Comparison of ENCODE assay signal across 8 cellular contexts in genomic region chr2:143937563-143938346, GRCh38.
DNase-seq lines count a peak whose midpoint lies in the region; ATAC-seq and TF ChIP-seq lines count a peak whose summit lies in the region.

No MANE protein-coding gene starts in this region.

- H3K4me2 ChIP-seq in IMR-90 (ENCODE audit: low read depth, low read length): peak overlapping the region; percentile 93

- H3K9me3 Mint-ChIP-seq in brain: no peaks in the 10 kb centered on the region

- H4K5ac ChIP-seq in IMR-90 (ENCODE audit: low read depth, low read length): peak overlapping the region; percentile 94

- peak; percentile 7 for DNase-seq in stimulated activated CD4-positive, alpha-beta T cell treated with anti-CD3 and anti-CD28 coated beads, Interleukin-15, amount 100 ng/mL, for 24 hours
- DNase-seq in stimulated activated CD4-positive, alpha-beta T cell treated with anti-CD3 and anti-CD28 coated beads, Interleukin-4, amount 100 ng/mL, for 1 hour: no peak
- DNase-seq in IMR-90 (no peak), right lobe of liver (no peak), tibial nerve (ENCODE audit: low spot score in 2 of 2) (no peak), GM19240 (ENCODE audit: insufficient read length, low spot score) (no peak), RWPE1 (ENCODE audit: low spot score) (no peak)

- peak overlapping the region; percentile 51; the same call in 1 of the 2 replicates for H3K18ac ChIP-seq in IMR-90 (ENCODE audit: low read depth, low read length)

- no peak overlapping the region for H3K56ac ChIP-seq in IMR-90 (ENCODE audit: extremely low read depth, insufficient read depth, low read length)

- H3K27me3 ChIP-seq in IMR-90 (ENCODE audit: control insufficient read depth, insufficient read depth, low read length): no peaks in the 10 kb centered on the region
- no peaks in the 10 kb centered on the region for H3K27me3 ChIP-seq in right lobe of liver
- H3K27me3 ChIP-seq in tibial nerve: no peaks in the 10 kb centered on the region

- H2AK9ac ChIP-seq in IMR-90 (replicated peaks; ENCODE audit: low read depth, low read length, poor library complexity): no peak overlapping the region

- no peaks in the 10 kb centered on the region for H3K36me3 ChIP-seq in IMR-90 (ENCODE audit: control insufficient read depth, insufficient read depth, low read length)
- H3K36me3 ChIP-seq in right lobe of liver: no peaks in the 10 kb centered on the region
- peaks cover 0 to 7% (median 0%) of the 10 kb centered on the region in 3 donors for H3K36me3 ChIP-seq in tibial nerve

- H3K23ac ChIP-seq in IMR-90 (ENCODE audit: low read depth, low read length): peak overlapping the region; percentile 68

- H3K4ac ChIP-seq in IMR-90 (ENCODE audit: low read depth, low read length): peak overlapping the region; percentile 96

- no peaks in the 10 kb centered on the region for H4K20me1 ChIP-seq in IMR-90 (ENCODE audit: insufficient read depth, low read length)

- peak overlapping the region; percentile 22; the same call in 1 of the 3 replicates for H2BK15ac ChIP-seq in IMR-90 (ENCODE audit: low read depth, low read length)

- intact Hi-C loops in IMR-90 (cut with micrococcal nuclease): loop anchor here (5.0 to 10.0 kb wide), 5 partner anchors 135 to 575 kb away; a partner anchor contains a TSS
- intact Hi-C loops in right lobe of liver (cut with DNase I): no loop called here

- peak overlapping the region; percentile 24; the same call in 1 of the 2 replicates for H2AK5ac ChIP-seq in IMR-90 (ENCODE audit: low read depth, low read length)

- peak overlapping the region; percentile 75 to 82 (median 78) for H3K4me3 Mint-ChIP-seq in brain

- H3K9me3 ChIP-seq in IMR-90 (ENCODE audit: control insufficient read depth, insufficient read depth, low read length) (no peaks in the 10 kb centered on the region), right lobe of liver (no peaks in the 10 kb centered on the region), tibial nerve (no peaks in the 10 kb centered on the region)

- H3K4me3 ChIP-seq in IMR-90 (ENCODE audit: insufficient read depth, low read depth, low read length) (peak overlapping the region; percentile 61), right lobe of liver (peak overlapping the region; percentile 30 to 45 (median 30)), tibial nerve (peak overlapping the region; percentile 48 to 73 (median 60))

- dilution Hi-C loops in IMR-90 (cut with HindIII; ENCODE audit: low sequenced_read_pairs, unreplicated experiment): no loop called here

- H3K9me1 ChIP-seq in IMR-90 (ENCODE audit: insufficient read depth, low read length): no peaks in the 10 kb centered on the region

- no CpG with 5 or more reads among the region's 20 CpGs for WGBS in IMR-90 (ENCODE audit: extremely low coverage in 2 of 2, insufficient read length in 1 of 2), 2 experiments
- 9% methylated on average over 18 of the region's 20 CpGs for WGBS in right lobe of liver (ENCODE audit: insufficient coverage, low coverage, low lambda C conversion rate, missing lambda C conversion rate)
- WGBS in tibial nerve, 2 donors: 10 to 13% methylated on average over 19 to 20 of the region's 20 CpGs

- ATAC-seq in IMR-90 (ENCODE audit: low read depth): no peak
- no peak for ATAC-seq in right lobe of liver

- H3K9ac ChIP-seq in IMR-90 (ENCODE audit: low read depth, low read length): peak overlapping the region; percentile 73

- no peak for TF ChIP-seq RAD21 in IMR-90 (IDR thresholded peaks at IDR 0.05; ENCODE audit: low read length)

- peak in 1 of 2 donors; percentile 27 for TF ChIP-seq EP300 in tibial nerve (IDR thresholded peaks at IDR 0.05)

- peak overlapping the region; percentile 47 for H4K91ac ChIP-seq in IMR-90 (ENCODE audit: insufficient read depth, low read depth, low read length)

- peaks cover 17% of the 10 kb centered on the region for H3K27me3 Mint-ChIP-seq in brain

- in situ Hi-C loops in IMR-90 (cut with MboI; ENCODE audit: low sequenced_read_pairs): no loop called here

- H3K27ac Mint-ChIP-seq in brain: peak overlapping the region in 3 of 5 experiments; percentile 6 to 85 (median 57)

- peak overlapping the region; percentile 24 for H3K14ac ChIP-seq in IMR-90 (replicated peaks; ENCODE audit: low read depth, low read length)

- no peak for TF ChIP-seq CTCF in IMR-90 (conservative IDR thresholded peaks at IDR 0.05; ENCODE audit: low read depth, low read length)
- no peak for TF ChIP-seq CTCF in brain (conservative IDR thresholded peaks at IDR 0.05)
- no peak for TF ChIP-seq CTCF in right lobe of liver (IDR thresholded peaks at IDR 0.05)
- TF ChIP-seq CTCF in tibial nerve (IDR thresholded peaks at IDR 0.05): no peak
- TF ChIP-seq CTCF in RWPE1 (conservative IDR thresholded peaks at IDR 0.05; ENCODE audit: low read depth): no peak

- H4K8ac ChIP-seq in IMR-90 (ENCODE audit: low read depth in 2 of 2, low read length in 2 of 2): peak overlapping the region in 1 of 2 experiments; percentile 65; a peak in 2 of 4 replicates

- peaks cover 14% of the 10 kb centered on the region for H3K4me1 ChIP-seq in IMR-90 (ENCODE audit: control insufficient read depth, insufficient read depth, low read length)
- peaks cover 0 to 11% (median 0%) of the 10 kb centered on the region in 4 donors for H3K4me1 ChIP-seq in right lobe of liver
- H3K4me1 ChIP-seq in tibial nerve: peaks cover 0 to 42% (median 5%) of the 10 kb centered on the region in 4 donors

- H3K79me1 ChIP-seq in IMR-90 (ENCODE audit: low read depth in 1 of 2, low read length in 2 of 2): no peaks in the 10 kb centered on the region

- CTCF ChIA-PET in IMR-90 (lab: Yijun Ruan, JAX) (no interaction called here), RWPE1 (lab: Yijun Ruan, JAX) (no interaction called here)

- 0 out of 2 replicates have a peak overlapping the region, but pooled peaks have one; percentile 14 for H2BK20ac ChIP-seq in IMR-90 (ENCODE audit: low read depth, low read length)

- peak overlapping the region; percentile 90 for H2AFZ ChIP-seq in IMR-90 (replicated peaks; ENCODE audit: low read length, poor library complexity)

- POLR2A ChIA-PET in IMR-90 (lab: Charles Lee; ENCODE audit: unreplicated experiment) (no interaction called here), RWPE1 (lab: Yijun Ruan, JAX; ENCODE audit: low non-redundant PET) (no interaction called here)

- no peaks in the 10 kb centered on the region for H3K36me3 Mint-ChIP-seq in brain

- no TSS peak for BruUV-seq in IMR-90 (replicated peaks; lab: Mats Ljungman, UMichigan)

- peak overlapping the region; percentile 94 for H2BK120ac ChIP-seq in IMR-90 (ENCODE audit: low read depth, low read length)

- H3K27ac ChIP-seq in IMR-90 (ENCODE audit: insufficient read depth, low read length) (peak overlapping the region; percentile 61), right lobe of liver (peak overlapping the region; percentile 43 to 64 (median 63)), tibial nerve (peak overlapping the region; percentile 66 to 94 (median 83)), RWPE1 (no peak overlapping the region)

- H2BK5ac ChIP-seq in IMR-90 (ENCODE audit: low read depth, low read length, poor library complexity, severe bottlenecking): peak overlapping the region; percentile 71

- peaks cover 58% of the 10 kb centered on the region for H3K4me1 Mint-ChIP-seq in brain

- TF ChIP-seq POLR2A in IMR-90 (IDR thresholded peaks at IDR 0.05; ENCODE audit: low read depth, low read length) (no peak), right lobe of liver (IDR thresholded peaks at IDR 0.05) (no peak), tibial nerve (IDR thresholded peaks at IDR 0.05) (no peak)

TF ChIP-seq in IMR-90, 13 proteins besides CTCF, POLR2A, EP300 and RAD21:
- no peak for TF ChIP-seq MXI1 (IDR thresholded peaks at IDR 0.05; ENCODE audit: borderline replicate concordance, low read depth, low read length)
